Comparison of ENCODE assay signal across 9 cellular contexts in the genomic region with DNA sequence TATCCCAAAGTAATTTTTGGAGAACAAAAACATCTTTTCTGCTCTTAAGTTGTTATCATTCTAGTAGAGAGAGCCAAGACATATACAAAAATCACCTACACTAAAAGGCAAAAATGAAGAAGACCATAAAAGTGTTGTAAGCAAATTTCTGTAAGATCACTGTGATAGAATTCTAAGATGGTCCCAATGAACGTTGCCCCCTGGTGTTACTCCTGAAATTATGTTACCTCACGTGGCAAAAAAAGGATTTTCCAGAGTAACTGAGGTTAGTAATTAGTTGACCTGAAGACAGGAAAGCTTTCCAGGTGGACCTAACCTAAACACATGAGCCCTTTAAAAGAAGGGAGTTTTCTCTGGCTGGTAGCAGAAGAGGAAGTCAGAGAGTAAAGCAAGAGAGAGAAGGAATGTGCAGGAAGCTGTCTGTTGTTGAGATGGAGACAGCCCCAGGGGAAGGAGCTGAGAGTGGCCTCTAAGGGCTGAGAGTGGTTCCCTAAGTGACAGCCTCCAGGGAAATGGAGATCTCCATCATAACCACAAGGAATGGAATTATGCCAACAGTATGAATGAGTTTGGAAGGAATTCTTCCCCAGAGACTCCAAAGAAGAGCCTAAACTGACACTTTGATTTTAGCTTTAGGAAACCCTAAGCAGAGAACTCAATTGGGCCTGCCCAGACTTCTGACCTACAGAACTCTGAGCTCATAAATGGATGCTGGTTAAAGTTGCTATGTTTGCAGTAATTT.
DNase-seq lines count a peak whose midpoint lies in the region; ATAC-seq and TF ChIP-seq lines count a peak whose summit lies in the region.
"Had no signal": no experiment of that assay in that cellular context is flagged by ENCODE, and none has a peak within 500 bp of the region (broad histone marks: within the 10 kb centered on the region; RNA-seq: fewer than 3 reads in every experiment).

No MANE protein-coding gene starts in this region.

- peak; percentile 27 for DNase-seq in AG09319 (ENCODE audit: extremely low read depth, low read depth)
- no peak for DNase-seq in HCT116 (ENCODE audit: low read depth, low spot score)
- peak; percentile 75 for DNase-seq in adipocyte (ENCODE audit: low read depth)
- peak; percentile 18 for DNase-seq in kidney epithelial cell (ENCODE audit: low read depth)
- no peak for DNase-seq in vagina (ENCODE audit: extremely low spot score in 2 of 2)
- no peak for DNase-seq in SW 1271 (lab: John Stamatoyannopoulos, UW)
- no peak for DNase-seq in ovary

- 0 out of 2 replicates have a peak, but pooled peaks have one; percentile 7 for TF ChIP-seq RAD21 in HCT116 (IDR thresholded peaks at IDR 0.05; ENCODE audit: low read depth)

- TF ChIP-seq CTCF in AG09319 (IDR thresholded peaks at IDR 0.05; ENCODE audit: low read depth, low read length) (peak; percentile 14), HCT116 (IDR thresholded peaks at IDR 0.05 in 2 of 3, conservative IDR thresholded peaks at IDR 0.05 in 1 of 3; ENCODE audit: borderline replicate concordance in 1 of 3, insufficient read depth in 1 of 3, low read depth in 2 of 3, low read length in 2 of 3) (peak in 2 of 3 experiments; percentile 23 to 40; a peak in 3 of 6 replicates), kidney epithelial cell (IDR thresholded peaks at IDR 0.05; ENCODE audit: insufficient read depth, low read length, poor library complexity, severe bottlenecking) (peak; percentile 34), vagina (IDR thresholded peaks at IDR 0.05) (no peak), ovary (IDR thresholded peaks at IDR 0.05) (no peak)

- no peak for ATAC-seq in HCT116
- no peak for ATAC-seq in GM21360 (IDR thresholded peaks at IDR 0.05; ENCODE audit: unreplicated experiment)

- H3K4me2 ChIP-seq in HCT116 (ENCODE audit: low read length) = no peak overlapping the region

- H3K27ac ChIP-seq in HCT116 (ENCODE audit: low read depth, low read length) (no peak overlapping the region), vagina (no peak overlapping the region), ovary (no peak overlapping the region)
- H3K27ac ChIP-seq: thoracic aorta had no signal

- POLR2A ChIA-PET in HCT116 (lab: Charles Lee) = no interaction called here

- H3K4me3 ChIP-seq in HCT116 (replicated peaks in 1 of 2; ENCODE audit: low read depth in 1 of 2, low read length in 2 of 2) (no peak overlapping the region), adipocyte (ENCODE audit: low read length) (peak overlapping the region; percentile 17), kidney epithelial cell (ENCODE audit: low read depth, low read length) (no peak overlapping the region), vagina (no peak overlapping the region), ovary (no peak overlapping the region)
- H3K4me3 ChIP-seq: thoracic aorta had no signal

- H3K9me2 ChIP-seq in HCT116 (ENCODE audit: insufficient read depth) = no peaks in the 10 kb centered on the region

- H3K79me2 ChIP-seq in HCT116 (ENCODE audit: insufficient read depth, low read length) = no peaks in the 10 kb centered on the region

- CTCF ChIA-PET in HCT116 (lab: Charles Lee) = interaction anchor here (1.0 kb wide), 1 partner anchor 663 kb away, joined by 3 read pairs; no protein-coding TSS in a partner anchor

- H3K9ac ChIP-seq in HCT116 (ENCODE audit: low read length) (no peak overlapping the region), adipocyte (ENCODE audit: low read length) (no peak overlapping the region)

- no peaks in the 10 kb centered on the region for H3K4me1 ChIP-seq in HCT116 (ENCODE audit: control insufficient read depth in 1 of 2, insufficient read depth in 2 of 2, low read length in 2 of 2)
- H3K4me1 ChIP-seq in adipocyte (ENCODE audit: control insufficient read depth, insufficient read depth, low read length) = peaks cover 11% of the 10 kb centered on the region
- no peaks in the 10 kb centered on the region for H3K4me1 ChIP-seq in vagina
- H3K4me1 ChIP-seq in ovary (ENCODE audit: insufficient read depth) = no peaks in the 10 kb centered on the region

- no TSS peak for BruUV-seq in HCT116 (replicated peaks; lab: Mats Ljungman, UMichigan)

- H2AFZ ChIP-seq in HCT116 (ENCODE audit: low read depth, low read length, poor library complexity, severe bottlenecking) = no peak overlapping the region

- intact Hi-C loops in HCT116 (cut with micrococcal nuclease) = no loop called here
- intact Hi-C loops in vagina (cut with DNase I) = no loop called here
- intact Hi-C loops in ovary (cut with DNase I) = no loop called here

- no peaks in the 10 kb centered on the region for H4K20me1 ChIP-seq in HCT116 (ENCODE audit: insufficient read depth)

- no peak for TF ChIP-seq EP300 in ovary (IDR thresholded peaks at IDR 0.05)

- TF ChIP-seq POLR2A in HCT116 (IDR thresholded peaks at IDR 0.05; ENCODE audit: borderline replicate concordance, extremely low read depth, insufficient read depth, insufficient read length) (no peak), vagina (IDR thresholded peaks at IDR 0.05) (no peak), ovary (IDR thresholded peaks at IDR 0.05) (no peak)

- RAD21 ChIA-PET in HCT116 (lab: Charles Lee; ENCODE audit: low non-redundant PET in 1 of 2, low total read pairs in 2 of 2, uncharacterized antibody in 2 of 2, unreplicated experiment in 2 of 2) = no interaction called here

- H3K36me3 ChIP-seq in HCT116 (ENCODE audit: control insufficient read depth in 1 of 2, insufficient read depth in 2 of 2, low read length in 2 of 2) (no peaks in the 10 kb centered on the region), adipocyte (ENCODE audit: control insufficient read depth, insufficient read depth, low read length, severe bottlenecking) (no peaks in the 10 kb centered on the region), kidney epithelial cell (ENCODE audit: control insufficient read depth, insufficient read depth, low read length) (no peaks in the 10 kb centered on the region), vagina (no peaks in the 10 kb centered on the region), ovary (no peaks in the 10 kb centered on the region)
- H3K36me3 ChIP-seq: thoracic aorta had no signal

- H3K9me3 ChIP-seq in HCT116 (ENCODE audit: control insufficient read depth in 1 of 2, insufficient read depth in 1 of 2, low read depth in 1 of 2, low read length in 2 of 2) (peaks cover 0 to 6% of the 10 kb centered on the region in 2 experiments; a peak in 1 of 4 replicates), adipocyte (ENCODE audit: control insufficient read depth, low read length) (peaks cover 7% of the 10 kb centered on the region), vagina (no peaks in the 10 kb centered on the region), ovary (no peaks in the 10 kb centered on the region)
- H3K9me3 ChIP-seq: thoracic aorta had no signal

- whole genome bisulfite sequencing in ovary, 3 donors = 37 to 72% (median 69%) methylated on average over 2 of the region's 2 CpGs

- H3K27me3 ChIP-seq in HCT116 (ENCODE audit: insufficient read depth, low read length) = no peaks in the 10 kb centered on the region
- no peaks in the 10 kb centered on the region for H3K27me3 ChIP-seq in adipocyte (replicated peaks; ENCODE audit: control insufficient read depth, insufficient read depth, low read length)
- H3K27me3 ChIP-seq in kidney epithelial cell (ENCODE audit: control insufficient read depth, insufficient read depth, low read length) = no peaks in the 10 kb centered on the region
- H3K27me3 ChIP-seq in vagina = no peaks in the 10 kb centered on the region
- no peaks in the 10 kb centered on the region for H3K27me3 ChIP-seq in ovary

TF ChIP-seq in HCT116, 20 proteins besides CTCF, POLR2A, EP300 and RAD21 (continues in another document):
- TF ChIP-seq EGR1 (IDR thresholded peaks at IDR 0.05; ENCODE audit: low read depth) (no peak), SIN3A (IDR thresholded peaks at IDR 0.05; ENCODE audit: low read depth) (no peak), ELF1 (IDR thresholded peaks at IDR 0.05; ENCODE audit: borderline replicate concordance, low read depth) (no peak), ZFX (IDR thresholded peaks at IDR 0.05) (no peak), POLR2AphosphoS5 (IDR thresholded peaks at IDR 0.05; ENCODE audit: low read depth, low read length) (no peak)
- TF ChIP-seq, protein P1, sequence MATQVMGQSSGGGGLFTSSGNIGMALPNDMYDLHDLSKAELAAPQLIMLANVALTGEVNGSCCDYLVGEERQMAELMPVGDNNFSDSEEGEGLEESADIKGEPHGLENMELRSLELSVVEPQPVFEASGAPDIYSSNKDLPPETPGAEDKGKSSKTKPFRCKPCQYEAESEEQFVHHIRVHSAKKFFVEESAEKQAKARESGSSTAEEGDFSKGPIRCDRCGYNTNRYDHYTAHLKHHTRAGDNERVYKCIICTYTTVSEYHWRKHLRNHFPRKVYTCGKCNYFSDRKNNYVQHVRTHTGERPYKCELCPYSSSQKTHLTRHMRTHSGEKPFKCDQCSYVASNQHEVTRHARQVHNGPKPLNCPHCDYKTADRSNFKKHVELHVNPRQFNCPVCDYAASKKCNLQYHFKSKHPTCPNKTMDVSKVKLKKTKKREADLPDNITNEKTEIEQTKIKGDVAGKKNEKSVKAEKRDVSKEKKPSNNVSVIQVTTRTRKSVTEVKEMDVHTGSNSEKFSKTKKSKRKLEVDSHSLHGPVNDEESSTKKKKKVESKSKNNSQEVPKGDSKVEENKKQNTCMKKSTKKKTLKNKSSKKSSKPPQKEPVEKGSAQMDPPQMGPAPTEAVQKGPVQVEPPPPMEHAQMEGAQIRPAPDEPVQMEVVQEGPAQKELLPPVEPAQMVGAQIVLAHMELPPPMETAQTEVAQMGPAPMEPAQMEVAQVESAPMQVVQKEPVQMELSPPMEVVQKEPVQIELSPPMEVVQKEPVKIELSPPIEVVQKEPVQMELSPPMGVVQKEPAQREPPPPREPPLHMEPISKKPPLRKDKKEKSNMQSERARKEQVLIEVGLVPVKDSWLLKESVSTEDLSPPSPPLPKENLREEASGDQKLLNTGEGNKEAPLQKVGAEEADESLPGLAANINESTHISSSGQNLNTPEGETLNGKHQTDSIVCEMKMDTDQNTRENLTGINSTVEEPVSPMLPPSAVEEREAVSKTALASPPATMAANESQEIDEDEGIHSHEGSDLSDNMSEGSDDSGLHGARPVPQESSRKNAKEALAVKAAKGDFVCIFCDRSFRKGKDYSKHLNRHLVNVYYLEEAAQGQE (IDR thresholded peaks at IDR 0.05; ENCODE audit: low read depth) = no peak

Comparison
In these comparisons a context has a peak if more than half of its experiments do, and no peak if none do; other contexts are left out.
1. DNase-seq: peak in AG09319 (single experiment), adipocyte (single experiment) and kidney epithelial cell (single experiment); none in HCT116 (single experiment), vagina (0 of 2), SW 1271 (0 of 2) and ovary (0 of 5).
2. CTCF ChIP-seq: peak in AG09319 (single experiment), HCT116 (2 of 3) and kidney epithelial cell (single experiment); none in vagina (0 of 3) and ovary (0 of 3).